In genomic region chr14:75928587-75929230, GRCh38 we compare ENCODE assay signal across 17 cellular contexts. TPM values are rescaled to one million over a fixed set of nuclear protein-coding genes. Genes with fewer than 3 reads are reported as not detected.
DNase-seq lines count a peak whose midpoint lies in the region; ATAC-seq lines count a peak whose summit lies in the region.
"Had no signal": no experiment of that assay in that cellular context is flagged by ENCODE, and none has a peak within 500 bp of the region (broad histone marks: within the 10 kb centered on the region; RNA-seq: fewer than 3 reads in every experiment).

No MANE protein-coding gene starts in this region.

- peak; percentile 50 for ATAC-seq in left lobe of liver
- no peak for ATAC-seq in GM18502 (IDR thresholded peaks at IDR 0.05; ENCODE audit: poor library complexity, unreplicated experiment)
- ATAC-seq: gastroesophageal sphincter, WTC11 had no signal

- DNase-seq in NCI-H1694 (lab: John Stamatoyannopoulos, UW) (peak; percentile 32), caudate nucleus (lab: John Stamatoyannopoulos, UW) (peak in 8 of 61 donors; percentile 5 to 56 (median 22)), left lobe of liver (ENCODE audit: low spot score) (no peak), stromal cell of bone marrow (ENCODE audit: low read depth) (peak; percentile 2), NCI-H1930 (lab: John Stamatoyannopoulos, UW) (no peak), hepatic stellate cell (ENCODE audit: low spot score) (no peak)
- DNase-seq in activated effector memory CD4-positive, alpha-beta T cell treated with anti-CD3 and anti-CD28 coated beads, Interleukin-2, amount 50 U/mL, for 16 hours: no peak
- DNase-seq: CD4-positive, alpha-beta T cell; cortex of kidney; islet precursor cell; naive B cell; NCI-H2081; stimulated activated naive CD4-positive, alpha-beta T cell treated with Interleukin-2 at 50 U/mL for 16 hours had no signal

- H3K27ac ChIP-seq in caudate nucleus (ENCODE audit: low read depth, low read length): peak overlapping the region; percentile 62
- H3K27ac ChIP-seq: KMS-11 had no signal

RNA-seq across cellular contexts. Expression of gene TGFB3, which starts 53.1 kb away (rescaled TPM):
- total RNA-seq in left lobe of liver: 5.5 TPM

RNA-seq across cellular contexts. Expression of gene IFT43, which starts 56.9 kb away (rescaled TPM):
- 13.7 TPM for total RNA-seq in left lobe of liver

Comparison
In these comparisons a context has a peak if more than half of its experiments do, and no peak if none do; other contexts are left out.
1. DNase-seq: peak in NCI-H1694 (single experiment) and stromal cell of bone marrow (single experiment); none in left lobe of liver (single experiment), activated effector memory CD4-positive, alpha-beta T cell treated with anti-CD3 and anti-CD28 coated beads, Interleukin-2, amount 50 U/mL, for 16 hours (single experiment), NCI-H1930 (0 of 2) and hepatic stellate cell (single experiment).